ENCODE assay signal across 26 cellular contexts in the genomic region with DNA sequence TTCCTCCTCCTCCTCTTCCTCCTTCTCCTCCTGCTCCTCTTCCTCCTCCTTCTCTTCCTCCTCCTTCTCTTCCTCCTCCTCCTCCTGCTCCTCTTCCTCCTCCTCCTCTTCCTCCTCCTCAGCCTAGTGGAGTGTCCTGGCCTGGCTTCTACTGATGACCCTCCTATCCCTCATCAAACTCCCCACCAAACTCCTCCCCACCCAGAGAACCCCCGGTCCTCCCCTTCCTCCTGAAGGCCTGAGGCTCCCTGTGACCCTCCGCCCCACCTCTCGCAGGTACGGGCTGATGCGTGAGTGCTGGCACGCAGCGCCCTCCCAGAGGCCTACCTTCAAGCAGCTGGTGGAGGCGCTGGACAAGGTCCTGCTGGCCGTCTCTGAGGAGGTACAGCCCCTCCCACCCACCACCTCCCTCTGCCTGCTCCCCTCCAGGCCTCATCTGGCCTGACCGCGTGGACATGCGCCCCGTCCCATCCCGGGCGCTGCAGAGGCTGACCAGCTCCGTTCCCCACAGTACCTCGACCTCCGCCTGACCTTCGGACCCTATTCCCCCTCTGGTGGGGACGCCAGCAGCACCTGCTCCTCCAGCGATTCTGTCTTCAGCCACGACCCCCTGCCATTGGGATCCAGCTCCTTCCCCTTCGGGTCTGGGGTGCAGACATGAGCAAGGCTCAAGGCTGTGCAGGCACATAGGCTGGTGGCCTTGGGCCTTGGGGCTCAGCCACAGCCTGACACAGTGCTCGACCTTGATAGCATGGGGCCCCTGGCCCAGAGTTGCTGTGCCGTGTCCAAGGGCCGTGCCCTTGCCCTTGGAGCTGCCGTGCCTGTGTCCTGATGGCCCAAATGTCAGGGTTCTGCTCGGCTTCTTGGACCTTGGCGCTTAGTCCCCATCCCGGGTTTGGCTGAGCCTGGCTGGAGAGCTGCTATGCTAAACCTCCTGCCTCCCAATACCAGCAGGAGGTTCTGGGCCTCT. TPM values are rescaled to one million over a fixed set of nuclear protein-coding genes. Genes with fewer than 3 reads are reported as not detected.
A peak's percentile ranks its signal among the peaks of the same experiment; 100 is the strongest.
DNase-seq lines count a peak whose midpoint lies in the region; ATAC-seq and TF ChIP-seq lines count a peak whose summit lies in the region.
"Had no signal": no experiment of that assay in that cellular context is flagged by ENCODE, and none has a peak within 500 bp of the region (broad histone marks: within the 10 kb centered on the region; RNA-seq: fewer than 3 reads in every experiment).

No MANE protein-coding gene starts in this region.

- H3K27me3 ChIP-seq in SJCRH30 (no peaks in the 10 kb centered on the region), mucosa of rectum (ENCODE audit: control insufficient read depth in 2 of 2, insufficient read depth in 2 of 2, low read length in 2 of 2) (peaks cover 0 to 3% of the 10 kb centered on the region in 2 donors), body of pancreas (no peaks in the 10 kb centered on the region), H7 (ENCODE audit: control insufficient read depth, insufficient read depth, low read length) (no peaks in the 10 kb centered on the region)

- no peak overlapping the region for H3K9ac ChIP-seq in mucosa of rectum (ENCODE audit: low read depth in 1 of 2, low read length in 2 of 2)

- no peak overlapping the region for H3K27ac Mint-ChIP-seq in stimulated activated naive B cell treated with anti-CD40 and anti-IgM and Interleukin-4, amounts not matched to agents 10 μg/mL and 1 μg/mL and 100 μg/mL, for 72 hours
- H3K27ac Mint-ChIP-seq: activated CD4-positive, alpha-beta T cell treated with anti-CD3 and anti-CD28 coated beads, Interleukin-2, amount 10 ng/mL, durations not matched to agents 24 days and 14 days; activated T-cell treated with anti-CD3 and anti-CD28 coated beads, Interleukin-2, amount 50 U/mL, for 24 hours; stimulated activated effector memory CD8-positive, alpha-beta T cell treated with anti-CD3 and anti-CD28 coated beads, Interleukin-12 subunit alpha, Interleukin-12 subunit beta, amount 100 ng/mL, for 72 hours; type B pancreatic cell had no signal

- peaks cover 84% of the 10 kb centered on the region for H3K4me1 ChIP-seq in SJCRH30
- peaks cover 12 to 18% of the 10 kb centered on the region in 2 donors for H3K4me1 ChIP-seq in mucosa of rectum (ENCODE audit: control insufficient read depth in 2 of 2, insufficient read depth in 2 of 2, low read length in 2 of 2)
- H3K4me1 ChIP-seq in body of pancreas = peaks cover 61% of the 10 kb centered on the region

- H3K36me3 ChIP-seq in SJCRH30 (peaks cover 61% of the 10 kb centered on the region), mucosa of rectum (ENCODE audit: control insufficient read depth in 2 of 2, insufficient read depth in 2 of 2, low read length in 2 of 2) (peaks cover 8 to 11% of the 10 kb centered on the region in 2 donors), body of pancreas (replicated peaks in 1 of 2; ENCODE audit: insufficient read depth in 1 of 2, low read depth in 2 of 2) (peaks cover 0 to 9% of the 10 kb centered on the region in 2 donors), H7 (replicated peaks; ENCODE audit: control insufficient read depth, insufficient read depth, low read length) (peaks cover 9% of the 10 kb centered on the region)
- H3K36me3 ChIP-seq: WERI-Rb-1 had no signal

- no peaks in the 10 kb centered on the region for H3K9me3 Mint-ChIP-seq in stimulated activated naive B cell treated with anti-CD40 and anti-IgM and Interleukin-4, amounts not matched to agents 10 μg/mL and 1 μg/mL and 100 μg/mL, for 72 hours
- H3K9me3 Mint-ChIP-seq: activated CD4-positive, alpha-beta T cell treated with anti-CD3 and anti-CD28 coated beads, Interleukin-2, amount 10 ng/mL, durations not matched to agents 24 days and 14 days; activated T-cell treated with anti-CD3 and anti-CD28 coated beads, Interleukin-2, amount 50 U/mL, for 24 hours; stimulated activated effector memory CD8-positive, alpha-beta T cell treated with anti-CD3 and anti-CD28 coated beads, Interleukin-12 subunit alpha, Interleukin-12 subunit beta, amount 100 ng/mL, for 72 hours; type B pancreatic cell had no signal

- H3K4me3 ChIP-seq in SJCRH30 (no peak overlapping the region), mucosa of rectum (ENCODE audit: low read length in 2 of 2) (no peak overlapping the region), body of pancreas (no peak overlapping the region), H7 (ENCODE audit: insufficient read depth, low read depth, low read length) (no peak overlapping the region)

- DNase-seq in DMS 273 (lab: John Stamatoyannopoulos, UW; ENCODE audit: unreplicated experiment) = peak; percentile 35
- no peak for DNase-seq in DMS 273 treated with DMSO at 0.1 percent for 48 hours (lab: John Stamatoyannopoulos, UW)
- DNase-seq in SJCRH30 = peak in 1 of 2 experiments; percentile 44
- no peak for DNase-seq in stimulated activated naive B cell treated with anti-CD40 and anti-IgM and Interleukin-4, amounts not matched to agents 10 μg/mL and 1 μg/mL and 100 μg/mL, for 72 hours
- no peak for DNase-seq in body of pancreas
- no peak for DNase-seq in NCI-H1092 treated with DMSO at 0.1 percent for 48 hours (lab: John Stamatoyannopoulos, UW)
- DNase-seq in H7 = no peak
- DNase-seq: activated CD4-positive, alpha-beta T cell treated with anti-CD3 and anti-CD28 coated beads, Interleukin-2, amount 10 ng/mL, durations not matched to agents 24 days and 14 days; activated effector memory CD4-positive, alpha-beta T cell treated with anti-CD3 and anti-CD28 coated beads, Interleukin-2, amount 50 U/mL, for 16 hours; activated T-cell treated with anti-CD3 and anti-CD28 coated beads, Interleukin-2, amount 50 U/mL, for 24 hours; central memory CD4-positive, alpha-beta T cell; cortex of kidney; DND-41; effector memory CD4-positive, alpha-beta T cell; glutamatergic neuron; MV-4-11; NCI-H146; NCI-H2107; NCI-H774; occipital lobe; T1000; WERI-Rb-1 had no signal

- H3K4me1 Mint-ChIP-seq in stimulated activated naive B cell treated with anti-CD40 and anti-IgM and Interleukin-4, amounts not matched to agents 10 μg/mL and 1 μg/mL and 100 μg/mL, for 72 hours = no peaks in the 10 kb centered on the region
- H3K4me1 Mint-ChIP-seq: activated CD4-positive, alpha-beta T cell treated with anti-CD3 and anti-CD28 coated beads, Interleukin-2, amount 10 ng/mL, durations not matched to agents 24 days and 14 days; stimulated activated effector memory CD8-positive, alpha-beta T cell treated with anti-CD3 and anti-CD28 coated beads, Interleukin-12 subunit alpha, Interleukin-12 subunit beta, amount 100 ng/mL, for 72 hours had no signal

- WGBS in body of pancreas, 2 donors = 72 to 81% methylated on average over 21 to 29 of the region's 30 CpGs

- no peaks in the 10 kb centered on the region for H3K36me3 Mint-ChIP-seq in stimulated activated naive B cell treated with anti-CD40 and anti-IgM and Interleukin-4, amounts not matched to agents 10 μg/mL and 1 μg/mL and 100 μg/mL, for 72 hours
- H3K36me3 Mint-ChIP-seq: type B pancreatic cell had no signal

- no peak overlapping the region for H3K4me3 Mint-ChIP-seq in stimulated activated naive B cell treated with anti-CD40 and anti-IgM and Interleukin-4, amounts not matched to agents 10 μg/mL and 1 μg/mL and 100 μg/mL, for 72 hours
- H3K4me3 Mint-ChIP-seq: activated CD4-positive, alpha-beta T cell treated with anti-CD3 and anti-CD28 coated beads, Interleukin-2, amount 10 ng/mL, durations not matched to agents 24 days and 14 days; activated T-cell treated with anti-CD3 and anti-CD28 coated beads, Interleukin-2, amount 50 U/mL, for 24 hours; stimulated activated effector memory CD8-positive, alpha-beta T cell treated with anti-CD3 and anti-CD28 coated beads, Interleukin-12 subunit alpha, Interleukin-12 subunit beta, amount 100 ng/mL, for 72 hours; type B pancreatic cell had no signal

- ATAC-seq in stimulated activated naive B cell treated with anti-CD40 and anti-IgM and Interleukin-4, amounts not matched to agents 10 μg/mL and 1 μg/mL and 100 μg/mL, for 72 hours (replicated peaks) = peak; percentile 22 to 24
- no peak for ATAC-seq in body of pancreas
- ATAC-seq: stimulated activated effector memory CD8-positive, alpha-beta T cell treated with anti-CD3 and anti-CD28 coated beads, Interleukin-12 subunit alpha, Interleukin-12 subunit beta, amount 100 ng/mL, for 72 hours had no signal

- H3K27ac ChIP-seq in SJCRH30 (peak overlapping the region; percentile 97), mucosa of rectum (ENCODE audit: low read depth in 2 of 2, low read length in 2 of 2) (peak overlapping the region; percentile 7 to 85), body of pancreas (peak overlapping the region in 1 of 4 donors; percentile 41)
- H3K27ac ChIP-seq: 22Rv1, WERI-Rb-1 had no signal

- peaks cover 0 to 4% of the 10 kb centered on the region in 2 donors for H3K27me3 Mint-ChIP-seq in stimulated activated naive B cell treated with anti-CD40 and anti-IgM and Interleukin-4, amounts not matched to agents 10 μg/mL and 1 μg/mL and 100 μg/mL, for 72 hours
- H3K27me3 Mint-ChIP-seq: activated T-cell treated with anti-CD3 and anti-CD28 coated beads, Interleukin-2, amount 50 U/mL, for 24 hours; type B pancreatic cell had no signal

- no peak for TF ChIP-seq CTCF in body of pancreas (IDR thresholded peaks at IDR 0.05)

- TF ChIP-seq POLR2A in body of pancreas (IDR thresholded peaks at IDR 0.05) = no peak

- intact Hi-C loops in body of pancreas (cut with DNase I) = loop anchor here (10.0 kb wide), 1 partner anchor 442 kb away; no protein-coding TSS in a partner anchor

- no peaks in the 10 kb centered on the region for H3K9me3 ChIP-seq in SJCRH30 (replicated peaks)
- H3K9me3 ChIP-seq in mucosa of rectum (ENCODE audit: control insufficient read depth in 2 of 2, low read length in 2 of 2) = no peaks in the 10 kb centered on the region
- H3K9me3 ChIP-seq in body of pancreas = no peaks in the 10 kb centered on the region

RNA-seq across cellular contexts. Expression of a gene that starts 10.6 kb away (rescaled TPM):
- 563 and 588 TPM in 2 replicates for total RNA-seq in SJCRH30 (2014; rRNA removed; shearing (Covaris generic))
- total RNA-seq in body of pancreas = 10 to 100 TPM; 33.7 to 63.9 TPM
- total RNA-seq in H7 (2014; rRNA removed; shearing (Covaris generic)) = 105 and 110 TPM in 2 replicates

RNA-seq across cellular contexts. Expression of a gene that starts 36.3 kb away (rescaled TPM):
- total RNA-seq in SJCRH30 (2014; rRNA removed; shearing (Covaris generic)) = 3.5 and 5.7 TPM in 2 replicates
- 10 to 100 TPM; 29.8 to 32.0 TPM for total RNA-seq in body of pancreas
- 43.4 and 51.2 TPM in 2 replicates for total RNA-seq in H7 (2014; rRNA removed; shearing (Covaris generic))
